ENCODE assay signal across 8 cellular contexts in the genomic region with DNA sequence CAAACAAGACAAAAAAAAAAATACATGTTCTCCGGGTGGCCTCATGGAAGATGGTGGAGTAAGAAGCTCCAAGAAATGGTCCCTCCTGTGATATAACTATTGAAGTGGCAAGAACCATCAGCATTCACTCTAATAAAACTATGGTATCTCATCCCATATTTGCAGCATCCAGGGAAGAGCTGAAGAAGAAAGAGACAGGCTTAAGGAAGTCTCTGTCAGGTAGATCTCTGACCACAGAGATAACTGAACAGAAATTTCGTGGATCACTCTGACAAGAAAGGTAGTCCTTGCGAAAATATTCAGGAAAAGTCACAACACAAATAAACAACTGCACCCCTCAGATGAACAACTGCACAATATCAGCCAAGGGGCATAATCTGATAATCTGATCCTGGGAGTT. TPM values are rescaled to one million over a fixed set of nuclear protein-coding genes. Genes with fewer than 3 reads are reported as not detected.
"Had no signal": no experiment of that assay in that cellular context is flagged by ENCODE, and none has a peak within 500 bp of the region (broad histone marks: within the 10 kb centered on the region; RNA-seq: fewer than 3 reads in every experiment).

No MANE protein-coding gene starts in this region.

- H3K4me3 Mint-ChIP-seq: IgD-negative memory B cell had no signal

- DNase-seq: IMR-90, KBM-7 had no signal

- H3K27ac ChIP-seq: HL-60 had no signal

- ATAC-seq: HepG2 had no signal

- FAIRE-seq: HepG2, HTR-8/SVneo had no signal

RNA-seq across cellular contexts. Expression of a gene that starts 54.6 kb away (rescaled TPM):
- total RNA-seq: HepG2, HT-29, HT1080, IMR-90 had no signal
- polyA plus RNA-seq: HepG2, IMR-90 had no signal
